ENCODE assay signal across 14 cellular contexts in genomic region chr15:100929641-100930042, GRCh38. TPM values are rescaled to one million over a fixed set of nuclear protein-coding genes. Genes with fewer than 3 reads are reported as not detected.
A peak's percentile ranks its signal among the peaks of the same experiment; 100 is the strongest.
DNase-seq lines count a peak whose midpoint lies in the region; ATAC-seq and TF ChIP-seq lines count a peak whose summit lies in the region.
"Had no signal": no experiment of that assay in that cellular context is flagged by ENCODE, and none has a peak within 500 bp of the region (broad histone marks: within the 10 kb centered on the region; RNA-seq: fewer than 3 reads in every experiment).

No MANE protein-coding gene starts in this region.

- no peak overlapping the region for H3K4me2 ChIP-seq in PC-3 (ENCODE audit: low read length)

- no peaks in the 10 kb centered on the region for H3K4me1 Mint-ChIP-seq in activated T-cell treated with anti-CD3 and anti-CD28 coated beads, Interleukin-2, amount 50 U/mL, for 72 hours (ENCODE audit: low read depth)
- no peaks in the 10 kb centered on the region for H3K4me1 Mint-ChIP-seq in activated T-cell treated with anti-CD3 and anti-CD28 coated beads, Interleukin-2, amount 50 U/mL, for 24 hours (ENCODE audit: low read depth)
- H3K4me1 Mint-ChIP-seq: activated naive CD4-positive, alpha-beta T cell treated with anti-CD3 and anti-CD28 coated beads, Interleukin-2, amount 10 ng/mL, durations not matched to agents 7 days and 5 days had no signal

- no peak for DNase-seq in PC-3
- DNase-seq in left kidney (ENCODE audit: low read depth, low spot score), result peak; percentile 84
- no peak for DNase-seq in activated T-cell treated with anti-CD3 and anti-CD28 coated beads, Interleukin-2, amount 50 U/mL, for 72 hours
- no peak for DNase-seq in activated T-cell treated with anti-CD3 and anti-CD28 coated beads, Interleukin-2, amount 50 U/mL, for 24 hours
- DNase-seq: activated naive CD4-positive, alpha-beta T cell treated with anti-CD3 and anti-CD28 coated beads, Interleukin-2, amount 10 ng/mL, durations not matched to agents 7 days and 5 days; hippocampal formation; OCI-M1; stimulated activated CD4-positive, alpha-beta T cell treated with anti-CD3 and anti-CD28 coated beads, Interleukin-12 subunit alpha, Interleukin-12 subunit beta, amount 100 ng/mL, for 4 hours; stimulated activated naive CD4-positive, alpha-beta T cell had no signal

- H3K36me3 ChIP-seq in PC-3 (ENCODE audit: low read depth, low read length), result no peaks in the 10 kb centered on the region; the same call in none of the 2 replicates

- no peaks in the 10 kb centered on the region for H3K9me2 ChIP-seq in PC-3 (replicated peaks; ENCODE audit: low read length)

- no peak overlapping the region for H3K27ac ChIP-seq in PC-3 (ENCODE audit: low read length)

- peaks cover 12% of the 10 kb centered on the region for H3K27me3 Mint-ChIP-seq in activated T-cell treated with anti-CD3 and anti-CD28 coated beads, Interleukin-2, amount 50 U/mL, for 72 hours (ENCODE audit: low read depth)
- H3K27me3 Mint-ChIP-seq in activated T-cell treated with anti-CD3 and anti-CD28 coated beads, Interleukin-2, amount 50 U/mL, for 24 hours, result peaks cover 6% of the 10 kb centered on the region

- intact Hi-C loops in PC-3 (cut with micrococcal nuclease), result no loop called here

- ATAC-seq in GM18505 (IDR thresholded peaks at IDR 0.05; ENCODE audit: unreplicated experiment) (peak; percentile 51), HG02973 (IDR thresholded peaks at IDR 0.05; ENCODE audit: unreplicated experiment) (peak; percentile 35), PC-3 (peak; percentile 49), GM21515 (IDR thresholded peaks at IDR 0.05; ENCODE audit: unreplicated experiment) (no peak), GM19023 (IDR thresholded peaks at IDR 0.05; ENCODE audit: unreplicated experiment) (no peak)
- ATAC-seq in activated T-cell treated with anti-CD3 and anti-CD28 coated beads, Interleukin-2, amount 50 U/mL, for 72 hours (replicated peaks in 1 of 2), result no peak

- no peaks in the 10 kb centered on the region for H3K27me3 ChIP-seq in PC-3 (ENCODE audit: low read length)

- POLR2A ChIA-PET in PC-3 (lab: Charles Lee; ENCODE audit: unreplicated experiment), result no interaction called here

- no peak overlapping the region for H3K9ac ChIP-seq in PC-3 (ENCODE audit: low read length)

- no peak for TF ChIP-seq POLR2A in GM18505 (IDR thresholded peaks at IDR 0.05; ENCODE audit: borderline replicate concordance, extremely low read depth, insufficient read depth, insufficient read length)

- CTCF ChIA-PET in PC-3 (lab: Charles Lee), result no interaction called here

- H3K9me3 Mint-ChIP-seq in activated T-cell treated with anti-CD3 and anti-CD28 coated beads, Interleukin-2, amount 50 U/mL, for 72 hours, result no peaks in the 10 kb centered on the region
- H3K9me3 Mint-ChIP-seq in activated T-cell treated with anti-CD3 and anti-CD28 coated beads, Interleukin-2, amount 50 U/mL, for 24 hours, result no peaks in the 10 kb centered on the region
- H3K9me3 Mint-ChIP-seq: activated naive CD4-positive, alpha-beta T cell treated with anti-CD3 and anti-CD28 coated beads, Interleukin-2, amount 10 ng/mL, durations not matched to agents 7 days and 5 days had no signal

- H3K27ac Mint-ChIP-seq in activated T-cell treated with anti-CD3 and anti-CD28 coated beads, Interleukin-2, amount 50 U/mL, for 72 hours, result no peak overlapping the region
- H3K27ac Mint-ChIP-seq in activated T-cell treated with anti-CD3 and anti-CD28 coated beads, Interleukin-2, amount 50 U/mL, for 24 hours, result no peak overlapping the region
- H3K27ac Mint-ChIP-seq: activated naive CD4-positive, alpha-beta T cell treated with anti-CD3 and anti-CD28 coated beads, Interleukin-2, amount 10 ng/mL, durations not matched to agents 7 days and 5 days had no signal

- H3F3A ChIP-seq in PC-3 (ENCODE audit: low read length, unreplicated experiment), result no peaks in the 10 kb centered on the region

- peaks cover 19% of the 10 kb centered on the region for H3K4me1 ChIP-seq in PC-3 (ENCODE audit: insufficient read depth, low read length)

- H2AFZ ChIP-seq in PC-3 (ENCODE audit: low read length), result no peak overlapping the region

- no peaks in the 10 kb centered on the region for H3K9me3 ChIP-seq in PC-3 (ENCODE audit: low read length)

- no peak overlapping the region for H3K4me3 ChIP-seq in PC-3 (ENCODE audit: low read length)

- no peaks in the 10 kb centered on the region for H3K79me2 ChIP-seq in PC-3 (ENCODE audit: low read length)

- TF ChIP-seq CTCF in PC-3 (conservative IDR thresholded peaks at IDR 0.05; ENCODE audit: low read depth, low read length), result no peak

- no peak overlapping the region for H3K4me3 Mint-ChIP-seq in activated T-cell treated with anti-CD3 and anti-CD28 coated beads, Interleukin-2, amount 50 U/mL, for 72 hours
- no peak overlapping the region for H3K4me3 Mint-ChIP-seq in activated T-cell treated with anti-CD3 and anti-CD28 coated beads, Interleukin-2, amount 50 U/mL, for 24 hours
- H3K4me3 Mint-ChIP-seq: activated naive CD4-positive, alpha-beta T cell treated with anti-CD3 and anti-CD28 coated beads, Interleukin-2, amount 10 ng/mL, durations not matched to agents 7 days and 5 days had no signal

- no TSS peak for BruUV-seq in PC-3 (replicated peaks; lab: Mats Ljungman, UMichigan)

- H3K36me3 Mint-ChIP-seq in activated T-cell treated with anti-CD3 and anti-CD28 coated beads, Interleukin-2, amount 50 U/mL, for 72 hours (ENCODE audit: insufficient read depth in 2 of 2), result no peaks in the 10 kb centered on the region
- H3K36me3 Mint-ChIP-seq in activated T-cell treated with anti-CD3 and anti-CD28 coated beads, Interleukin-2, amount 50 U/mL, for 24 hours (ENCODE audit: low read depth), result no peaks in the 10 kb centered on the region
- H3K36me3 Mint-ChIP-seq: activated naive CD4-positive, alpha-beta T cell treated with anti-CD3 and anti-CD28 coated beads, Interleukin-2, amount 10 ng/mL, durations not matched to agents 7 days and 5 days had no signal

- no peaks in the 10 kb centered on the region for H4K20me1 ChIP-seq in PC-3 (ENCODE audit: low read length)

RNA-seq across cellular contexts. Expression of gene LRRK1, which starts 10.5 kb away (rescaled TPM):
- 7.0 and 11.4 TPM in 2 replicates for total RNA-seq in PC-3 (2014; rRNA removed)
- total RNA-seq in activated T-cell treated with anti-CD3 and anti-CD28 coated beads, Interleukin-2, amount 50 U/mL, for 72 hours, result 1 to 10 TPM in 1 of 2 donors, under 1 TPM in 1; 0.74 to 1.2 TPM

RNA-seq across cellular contexts. Expression of gene ALDH1A3, which starts 50.0 kb away (rescaled TPM):
- total RNA-seq in PC-3 (2014; rRNA removed), result 5,398 and 6,043 TPM in 2 replicates
- under 1 TPM in 1 of 2 donors, not detected in 1; 0.14 TPM for total RNA-seq in activated T-cell treated with anti-CD3 and anti-CD28 coated beads, Interleukin-2, amount 50 U/mL, for 72 hours
- total RNA-seq: myocyte had no signal

Comparison
In these comparisons a context has a peak if more than half of its experiments do, and no peak if none do; other contexts are left out.
1. ATAC-seq: peak in GM18505 (single experiment), HG02973 (single experiment) and PC-3 (single experiment); none in activated T-cell treated with anti-CD3 and anti-CD28 coated beads, Interleukin-2, amount 50 U/mL, for 72 hours (0 of 2), GM21515 (single experiment) and GM19023 (single experiment).
2. RNA of gene ALDH1A3, which starts 50.0 kb away (total RNA-seq): 5,398 to 6,043 TPM in PC-3; 0.14 TPM in activated T-cell treated with anti-CD3 and anti-CD28 coated beads, Interleukin-2, amount 50 U/mL, for 72 hours; every median in the first group is over 1,000 times any median in the second.